8 cellular contexts compared by ENCODE assay signal in genomic region chr16:67537270-67537635, GRCh38. TPM values are rescaled to one million over a fixed set of nuclear protein-coding genes. Genes with fewer than 3 reads are reported as not detected.
DNase-seq lines count a peak whose midpoint lies in the region; ATAC-seq and TF ChIP-seq lines count a peak whose summit lies in the region.

No MANE protein-coding gene starts in this region.

- peaks cover 28% of the 10 kb centered on the region for H3K4me1 Mint-ChIP-seq in activated naive CD8-positive, alpha-beta T cell treated with anti-CD3 and anti-CD28 coated beads, Interleukin-2, amount 50 U/mL, for 24 hours

- peaks cover 26% of the 10 kb centered on the region for H3K36me3 ChIP-seq in right atrium auricular region
- H3K36me3 ChIP-seq in psoas muscle (ENCODE audit: insufficient read depth in 1 of 2, low read depth in 1 of 2) = peaks cover 0 to 36% of the 10 kb centered on the region in 2 donors

- H3K4me1 ChIP-seq in right atrium auricular region (peaks cover 0 to 79% of the 10 kb centered on the region in 2 donors), psoas muscle (peaks cover 34% of the 10 kb centered on the region)

- H3K9me3 Mint-ChIP-seq in activated naive CD8-positive, alpha-beta T cell treated with anti-CD3 and anti-CD28 coated beads, Interleukin-2, amount 50 U/mL, for 24 hours = no peaks in the 10 kb centered on the region

- H3K27ac Mint-ChIP-seq in activated naive CD8-positive, alpha-beta T cell treated with anti-CD3 and anti-CD28 coated beads, Interleukin-2, amount 50 U/mL, for 24 hours = peak overlapping the region; percentile 79

- DNase-seq in activated naive CD8-positive, alpha-beta T cell treated with anti-CD3 and anti-CD28 coated beads, Interleukin-2, amount 50 U/mL, for 24 hours = peak; percentile 62
- DNase-seq in right atrium auricular region (ENCODE audit: low spot score) (no peak), psoas muscle (peak; percentile 76 to 83), DMS53 (lab: John Stamatoyannopoulos, UW) (no peak)

- H3K4me3 Mint-ChIP-seq in activated naive CD8-positive, alpha-beta T cell treated with anti-CD3 and anti-CD28 coated beads, Interleukin-2, amount 50 U/mL, for 24 hours = peak overlapping the region; percentile 78

- H3K36me3 Mint-ChIP-seq in activated naive CD8-positive, alpha-beta T cell treated with anti-CD3 and anti-CD28 coated beads, Interleukin-2, amount 50 U/mL, for 24 hours (ENCODE audit: low read depth) = peaks cover 2% of the 10 kb centered on the region

- 1 to 10% (median 1%) methylated on average over 17 to 32 of the region's 32 CpGs for WGBS in psoas muscle, 3 donors

- TF ChIP-seq CTCF in right atrium auricular region (IDR thresholded peaks at IDR 0.05) = no peak
- TF ChIP-seq CTCF in psoas muscle (IDR thresholded peaks at IDR 0.05) = no peak

- peak; percentile 32 for ATAC-seq in GM19035 (IDR thresholded peaks at IDR 0.05; ENCODE audit: unreplicated experiment)
- ATAC-seq in activated naive CD8-positive, alpha-beta T cell treated with anti-CD3 and anti-CD28 coated beads, Interleukin-2, amount 50 U/mL, for 24 hours = no peak
- peak; percentile 55 to 65 (median 64) for ATAC-seq in psoas muscle
- ATAC-seq in GM21619 (IDR thresholded peaks at IDR 0.05; ENCODE audit: unreplicated experiment) = no peak
- no peak for ATAC-seq in GM21528 (IDR thresholded peaks at IDR 0.05; ENCODE audit: low FRiP score, unreplicated experiment)

- peak overlapping the region; percentile 85 to 89 for H3K27ac ChIP-seq in right atrium auricular region
- H3K27ac ChIP-seq in psoas muscle = peak overlapping the region; percentile 83

- H3K9me3 ChIP-seq in right atrium auricular region = no peaks in the 10 kb centered on the region
- H3K9me3 ChIP-seq in psoas muscle = no peaks in the 10 kb centered on the region

- H3K27me3 Mint-ChIP-seq in activated naive CD8-positive, alpha-beta T cell treated with anti-CD3 and anti-CD28 coated beads, Interleukin-2, amount 50 U/mL, for 24 hours = peaks cover 11% of the 10 kb centered on the region

- H3K27me3 ChIP-seq in right atrium auricular region = no peaks in the 10 kb centered on the region
- no peaks in the 10 kb centered on the region for H3K27me3 ChIP-seq in psoas muscle (ENCODE audit: insufficient read depth in 3 of 3, low read length in 2 of 3)

- intact Hi-C loops in psoas muscle (cut with DNase I) = no loop called here

- H3K4me3 ChIP-seq in right atrium auricular region (peak overlapping the region; percentile 61 to 73), psoas muscle (peak overlapping the region; percentile 84)

TF ChIP-seq in PFSK-1, 5 proteins besides CTCF, POLR2A, EP300 and RAD21:
- TF ChIP-seq TAF1 (IDR thresholded peaks at IDR 0.05; ENCODE audit: borderline replicate concordance, insufficient read depth, low read length) (no peak), POLR2AphosphoS5 (IDR thresholded peaks at IDR 0.05; ENCODE audit: low read depth, low read length) (peak; percentile 20; the same call in 1 of the 2 replicates)

RNA-seq across cellular contexts. Expression of gene RIPOR1, which starts 8.6 kb away (rescaled TPM):
- polyA plus RNA-seq in PFSK-1 (2012; ENCODE audit: insufficient read length, low read depth) = 51.1 TPM
- total RNA-seq in right atrium auricular region (10 to 100 TPM; 43.9 to 66.9 TPM), psoas muscle (10 to 100 TPM; 34.1 to 58.1 (median 49.5) TPM)
- 10 to 100 TPM; 16.5 to 27.4 (median 20.6) TPM for polyA plus RNA-seq in psoas muscle

RNA-seq across cellular contexts. Expression of gene CTCF, which starts 25.1 kb away (rescaled TPM):
- polyA plus RNA-seq in PFSK-1 (2012; ENCODE audit: insufficient read length, low read depth) = 21.4 TPM
- total RNA-seq in right atrium auricular region (10 to 100 TPM; 24.5 to 31.6 TPM), psoas muscle (10 to 100 TPM; 22.1 to 26.5 (median 26.0) TPM)
- polyA plus RNA-seq in psoas muscle = 10 to 100 TPM; 17.7 to 44.7 (median 18.9) TPM

RNA-seq across cellular contexts. Expression of gene AGRP, which starts 53.9 kb away (rescaled TPM):
- not detected for polyA plus RNA-seq in PFSK-1 (2012; ENCODE audit: insufficient read length, low read depth)
- not detected for total RNA-seq in right atrium auricular region
- not detected for total RNA-seq in psoas muscle
- polyA plus RNA-seq in psoas muscle = not detected

RNA-seq across cellular contexts. Expression of gene ATP6V0D1, which starts 56.3 kb away (rescaled TPM):
- 95.1 TPM for polyA plus RNA-seq in PFSK-1 (2012; ENCODE audit: insufficient read length, low read depth)
- 10 to 100 TPM; 79.7 to 95.7 TPM for total RNA-seq in right atrium auricular region
- 100 to 1,000 TPM in 1 of 4 donors, 10 to 100 TPM in 3; 81.2 to 104 (median 87.3) TPM for total RNA-seq in psoas muscle
- polyA plus RNA-seq in psoas muscle = 10 to 100 TPM; 60.2 to 92.4 (median 62.8) TPM

Comparison
In these comparisons a context has a peak if more than half of its experiments do, and no peak if none do; other contexts are left out.
1. ATAC-seq: peak in GM19035 (single experiment) and psoas muscle (4 of 4); none in activated naive CD8-positive, alpha-beta T cell treated with anti-CD3 and anti-CD28 coated beads, Interleukin-2, amount 50 U/mL, for 24 hours (single experiment), GM21619 (single experiment) and GM21528 (single experiment).
2. DNase-seq: peak in activated naive CD8-positive, alpha-beta T cell treated with anti-CD3 and anti-CD28 coated beads, Interleukin-2, amount 50 U/mL, for 24 hours (single experiment) and psoas muscle (2 of 2); none in right atrium auricular region (single experiment) and DMS53 (single experiment).